11 cellular contexts compared by ENCODE assay signal in genomic region chr17:13346081-13346533, GRCh38.
DNase-seq lines count a peak whose midpoint lies in the region; ATAC-seq, FAIRE-seq and TF ChIP-seq lines count a peak whose summit lies in the region.
"Had no signal": no experiment of that assay in that cellular context is flagged by ENCODE, and none has a peak within 500 bp of the region (broad histone marks: within the 10 kb centered on the region; RNA-seq: fewer than 3 reads in every experiment).

No MANE protein-coding gene starts in this region.

- H3K4me3 ChIP-seq in astrocyte (ENCODE audit: insufficient read depth, low read depth, low read length) (no peak overlapping the region), kidney epithelial cell (ENCODE audit: low read depth, low read length) (no peak overlapping the region)
- H3K4me3 ChIP-seq: SK-N-MC had no signal

- H3K4me1 ChIP-seq in astrocyte (ENCODE audit: insufficient read depth, low read length) = peaks cover 30% of the 10 kb centered on the region

- peak overlapping the region; percentile 31 for H3K4me3 Mint-ChIP-seq in astrocyte (ENCODE audit: unreplicated experiment)
- H3K4me3 Mint-ChIP-seq: activated T-helper 1 cell treated with anti-CD3 and anti-CD28 coated beads, Interleukin-12 subunit alpha, Interleukin-12 subunit beta, Interleukin-2, Interleukin-4 antibody, amounts not matched to agents 30 ng/mL and 10 ng/mL and 1 ng/mL, durations not matched to agents 14 hours and 24 hours and 36 hours had no signal

- H3K4me2 ChIP-seq in astrocyte (ENCODE audit: low read length) = peak overlapping the region; percentile 76

- H3K36me3 Mint-ChIP-seq in astrocyte (ENCODE audit: low read depth, unreplicated experiment) = no peaks in the 10 kb centered on the region

- no peaks in the 10 kb centered on the region for H4K20me1 ChIP-seq in astrocyte (ENCODE audit: insufficient read depth, low read length)

- H3K9me3 ChIP-seq in astrocyte (ENCODE audit: insufficient read depth, low read depth, low read length) = no peaks in the 10 kb centered on the region

- peak overlapping the region; percentile 100 for H3K27ac ChIP-seq in astrocyte (ENCODE audit: low read depth, low read length)
- H3K27ac ChIP-seq: SK-N-MC had no signal

- TF ChIP-seq CTCF in astrocyte (IDR thresholded peaks at IDR 0.05; ENCODE audit: insufficient read depth, low read depth, low read length) = peak; percentile 14
- no peak for TF ChIP-seq CTCF in kidney epithelial cell (IDR thresholded peaks at IDR 0.05; ENCODE audit: insufficient read depth, low read length, poor library complexity, severe bottlenecking)

- H3K9ac ChIP-seq in astrocyte (ENCODE audit: low read length) = peak overlapping the region; percentile 87

- no peak for ATAC-seq in HG03159 (IDR thresholded peaks at IDR 0.05; ENCODE audit: unreplicated experiment)

- DNase-seq in AG08396 (ENCODE audit: low spot score) (peak; percentile 71), HS-5 (ENCODE audit: low read depth) (peak; percentile 92), astrocyte (ENCODE audit: low read depth) (peak; percentile 97), kidney epithelial cell (ENCODE audit: low read depth) (peak; percentile 89), inferior parietal cortex (ENCODE audit: extremely low spot score) (no peak), NCI-H524 treated with DMSO at 0.1 percent for 48 hours (lab: John Stamatoyannopoulos, UW) (no peak)
- DNase-seq in stimulated activated CD4-positive, alpha-beta T cell treated with anti-CD3 and anti-CD28 coated beads, Interleukin-2, amount 100 ng/mL, for 24 hours = no peak
- DNase-seq: NCI-H1048 had no signal

- H3K36me3 ChIP-seq in astrocyte (ENCODE audit: insufficient read depth, low read length) (no peaks in the 10 kb centered on the region), kidney epithelial cell (ENCODE audit: control insufficient read depth, insufficient read depth, low read length) (no peaks in the 10 kb centered on the region)

- peak; percentile 88 for FAIRE-seq in astrocyte (lab: Jason Lieb, UNC)

- H2AFZ ChIP-seq in astrocyte (ENCODE audit: low read depth, low read length) = peak overlapping the region; percentile 38

- no peaks in the 10 kb centered on the region for H3K79me2 ChIP-seq in astrocyte (ENCODE audit: insufficient read depth, low read length)

- peaks cover 38% of the 10 kb centered on the region for H3K4me1 Mint-ChIP-seq in astrocyte (ENCODE audit: low read depth, unreplicated experiment)

- H3K27me3 Mint-ChIP-seq in astrocyte (ENCODE audit: low read depth, unreplicated experiment) = no peaks in the 10 kb centered on the region

- H3K9me3 Mint-ChIP-seq in astrocyte (ENCODE audit: unreplicated experiment) = peaks cover 4% of the 10 kb centered on the region

- peak overlapping the region; percentile 100 for H3K27ac Mint-ChIP-seq in astrocyte (ENCODE audit: unreplicated experiment)
- H3K27ac Mint-ChIP-seq: activated T-helper 1 cell treated with anti-CD3 and anti-CD28 coated beads, Interleukin-12 subunit alpha, Interleukin-12 subunit beta, Interleukin-2, Interleukin-4 antibody, amounts not matched to agents 30 ng/mL and 10 ng/mL and 1 ng/mL, durations not matched to agents 14 hours and 24 hours and 36 hours had no signal

- H3K27me3 ChIP-seq in astrocyte (ENCODE audit: insufficient read depth, low read length) = no peaks in the 10 kb centered on the region
- no peaks in the 10 kb centered on the region for H3K27me3 ChIP-seq in kidney epithelial cell (ENCODE audit: control insufficient read depth, insufficient read depth, low read length)

Comparison
In these comparisons a context has a peak if more than half of its experiments do, and no peak if none do; other contexts are left out.
1. DNase-seq: peak in AG08396 (single experiment), HS-5 (single experiment), astrocyte (single experiment) and kidney epithelial cell (single experiment); none in stimulated activated CD4-positive, alpha-beta T cell treated with anti-CD3 and anti-CD28 coated beads, Interleukin-2, amount 100 ng/mL, for 24 hours (0 of 2), inferior parietal cortex (single experiment) and NCI-H524 treated with DMSO at 0.1 percent for 48 hours (single experiment).